18 cellular contexts compared by ENCODE assay signal in genomic region chr9:93011114-93011513, GRCh38. TPM values are rescaled to one million over a fixed set of nuclear protein-coding genes. Genes with fewer than 3 reads are reported as not detected.
"Had no signal": no experiment of that assay in that cellular context is flagged by ENCODE, and none has a peak within 500 bp of the region (broad histone marks: within the 10 kb centered on the region; RNA-seq: fewer than 3 reads in every experiment).

No MANE protein-coding gene starts in this region.

- FAIRE-seq: astrocyte, bronchial epithelial cell, keratinocyte, small intestine had no signal

- H3K27ac ChIP-seq: left lung, right atrium auricular region, upper lobe of left lung had no signal

- H3K4me1 ChIP-seq: left lung, right atrium auricular region had no signal

- H3K9me3 ChIP-seq: left lung, right atrium auricular region, upper lobe of left lung had no signal

- H3K27me3 Mint-ChIP-seq: natural killer cell treated with Interleukin-12 subunit alpha and Interleukin-12 subunit beta and Interleukin-15 and Interleukin-18, amount 100 ng/mL, for 72 hours; progenitor cell of endocrine pancreas; stimulated activated naive CD8-positive, alpha-beta T cell treated with anti-CD3 and anti-CD28 coated beads, Interleukin-15, amount 100 ng/mL, for 72 hours had no signal

- ATAC-seq: left lung; natural killer cell treated with Interleukin-12 subunit alpha and Interleukin-12 subunit beta and Interleukin-15 and Interleukin-18, amount 100 ng/mL, for 72 hours; stimulated activated naive CD8-positive, alpha-beta T cell treated with anti-CD3 and anti-CD28 coated beads, Interleukin-15, amount 100 ng/mL, for 72 hours had no signal

- H3K4me3 Mint-ChIP-seq: natural killer cell treated with Interleukin-12 subunit alpha and Interleukin-12 subunit beta and Interleukin-15 and Interleukin-18, amount 100 ng/mL, for 72 hours; stimulated activated naive CD8-positive, alpha-beta T cell treated with anti-CD3 and anti-CD28 coated beads, Interleukin-15, amount 100 ng/mL, for 72 hours; T-helper 2 cell treated with Interferon-gamma antibody and Interleukin-4, amounts not matched to agents 5 μg/mL and 100 μg/mL, for 36 hours had no signal

- H3K27ac Mint-ChIP-seq: progenitor cell of endocrine pancreas had no signal

- H3K9me3 Mint-ChIP-seq: natural killer cell treated with Interleukin-12 subunit alpha and Interleukin-12 subunit beta and Interleukin-15 and Interleukin-18, amount 100 ng/mL, for 72 hours; stimulated activated naive CD8-positive, alpha-beta T cell treated with anti-CD3 and anti-CD28 coated beads, Interleukin-15, amount 100 ng/mL, for 72 hours; T-helper 2 cell treated with Interferon-gamma antibody and Interleukin-4, amounts not matched to agents 5 μg/mL and 100 μg/mL, for 36 hours had no signal

- H3K36me3 ChIP-seq: right atrium auricular region had no signal

- H3K27me3 ChIP-seq: left lung, right atrium auricular region, upper lobe of left lung had no signal

- H3K4me3 ChIP-seq: left lung, right atrium auricular region, upper lobe of left lung had no signal

- DNase-seq: activated gamma-delta T cell treated with Interleukin-2 at 50 U/mL for 16 hours, erythroblast, left lung, mammary epithelial cell, nucleus accumbens, small intestine, SW 1271, upper lobe of left lung had no signal

RNA-seq across cellular contexts. Expression of gene SUSD3, which starts 47.4 kb away (rescaled TPM):
- total RNA-seq: astrocyte, chondrocyte, dermis microvascular lymphatic vessel endothelial cell had no signal
